Comparison of ENCODE assay signal across 1 cellular context in the genomic region with DNA sequence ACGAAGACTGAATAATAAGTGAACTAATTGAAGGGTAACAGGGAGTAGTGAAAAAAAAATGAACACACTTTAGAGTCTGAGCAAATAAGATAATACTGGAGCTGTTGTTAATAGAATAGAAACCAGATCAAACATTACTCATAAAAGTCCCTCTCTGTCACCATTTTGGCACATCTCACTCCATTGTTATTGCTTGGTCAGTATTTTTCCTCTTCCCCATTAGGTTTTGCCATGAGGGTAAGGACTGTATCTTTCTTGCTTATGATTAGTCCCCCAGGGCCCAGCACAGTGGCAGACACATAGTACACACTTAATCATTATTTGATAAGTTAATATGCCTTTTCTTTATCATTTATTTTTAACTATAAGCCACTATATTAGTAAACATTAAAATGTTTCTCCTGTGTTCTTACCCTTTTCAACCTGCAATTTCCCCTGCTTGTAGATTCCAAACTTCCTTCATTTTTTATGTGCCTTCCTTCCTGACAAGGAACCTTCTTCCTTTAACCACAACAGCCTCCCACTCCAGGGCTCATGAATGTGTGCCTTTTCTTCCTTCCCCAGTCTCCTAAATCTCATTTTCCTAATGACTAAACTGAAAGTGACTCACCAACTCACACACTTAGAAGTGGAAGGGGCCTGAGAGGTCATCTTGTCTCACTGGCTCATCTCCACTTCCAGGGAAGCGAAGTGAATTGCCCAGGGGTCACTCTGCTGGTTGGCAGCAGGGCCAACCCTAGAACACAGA.
TF ChIP-seq lines count a peak whose summit lies in the region.

No MANE protein-coding gene starts in this region.

TF ChIP-seq in SK-N-SH, 30 proteins besides CTCF, POLR2A, EP300 and RAD21 (continued from another document):
- TF ChIP-seq, protein P1, sequence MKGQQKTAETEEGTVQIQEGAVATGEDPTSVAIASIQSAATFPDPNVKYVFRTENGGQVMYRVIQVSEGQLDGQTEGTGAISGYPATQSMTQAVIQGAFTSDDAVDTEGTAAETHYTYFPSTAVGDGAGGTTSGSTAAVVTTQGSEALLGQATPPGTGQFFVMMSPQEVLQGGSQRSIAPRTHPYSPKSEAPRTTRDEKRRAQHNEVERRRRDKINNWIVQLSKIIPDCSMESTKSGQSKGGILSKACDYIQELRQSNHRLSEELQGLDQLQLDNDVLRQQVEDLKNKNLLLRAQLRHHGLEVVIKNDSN (IDR thresholded peaks at IDR 0.05; ENCODE audit: borderline replicate concordance, low read depth), result no peak
- TF ChIP-seq, protein P2, sequence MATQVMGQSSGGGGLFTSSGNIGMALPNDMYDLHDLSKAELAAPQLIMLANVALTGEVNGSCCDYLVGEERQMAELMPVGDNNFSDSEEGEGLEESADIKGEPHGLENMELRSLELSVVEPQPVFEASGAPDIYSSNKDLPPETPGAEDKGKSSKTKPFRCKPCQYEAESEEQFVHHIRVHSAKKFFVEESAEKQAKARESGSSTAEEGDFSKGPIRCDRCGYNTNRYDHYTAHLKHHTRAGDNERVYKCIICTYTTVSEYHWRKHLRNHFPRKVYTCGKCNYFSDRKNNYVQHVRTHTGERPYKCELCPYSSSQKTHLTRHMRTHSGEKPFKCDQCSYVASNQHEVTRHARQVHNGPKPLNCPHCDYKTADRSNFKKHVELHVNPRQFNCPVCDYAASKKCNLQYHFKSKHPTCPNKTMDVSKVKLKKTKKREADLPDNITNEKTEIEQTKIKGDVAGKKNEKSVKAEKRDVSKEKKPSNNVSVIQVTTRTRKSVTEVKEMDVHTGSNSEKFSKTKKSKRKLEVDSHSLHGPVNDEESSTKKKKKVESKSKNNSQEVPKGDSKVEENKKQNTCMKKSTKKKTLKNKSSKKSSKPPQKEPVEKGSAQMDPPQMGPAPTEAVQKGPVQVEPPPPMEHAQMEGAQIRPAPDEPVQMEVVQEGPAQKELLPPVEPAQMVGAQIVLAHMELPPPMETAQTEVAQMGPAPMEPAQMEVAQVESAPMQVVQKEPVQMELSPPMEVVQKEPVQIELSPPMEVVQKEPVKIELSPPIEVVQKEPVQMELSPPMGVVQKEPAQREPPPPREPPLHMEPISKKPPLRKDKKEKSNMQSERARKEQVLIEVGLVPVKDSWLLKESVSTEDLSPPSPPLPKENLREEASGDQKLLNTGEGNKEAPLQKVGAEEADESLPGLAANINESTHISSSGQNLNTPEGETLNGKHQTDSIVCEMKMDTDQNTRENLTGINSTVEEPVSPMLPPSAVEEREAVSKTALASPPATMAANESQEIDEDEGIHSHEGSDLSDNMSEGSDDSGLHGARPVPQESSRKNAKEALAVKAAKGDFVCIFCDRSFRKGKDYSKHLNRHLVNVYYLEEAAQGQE (IDR thresholded peaks at IDR 0.05; ENCODE audit: low read depth, low read length), result no peak
- peak; percentile 70; the same call in 1 of the 2 replicates for TF ChIP-seq JUND (IDR thresholded peaks at IDR 0.05)
- TF ChIP-seq NFIC (IDR thresholded peaks at IDR 0.05; ENCODE audit: borderline replicate concordance), result peak; percentile 38; the same call in 1 of the 2 replicates
